10 cellular contexts compared by ENCODE assay signal in the genomic region with DNA sequence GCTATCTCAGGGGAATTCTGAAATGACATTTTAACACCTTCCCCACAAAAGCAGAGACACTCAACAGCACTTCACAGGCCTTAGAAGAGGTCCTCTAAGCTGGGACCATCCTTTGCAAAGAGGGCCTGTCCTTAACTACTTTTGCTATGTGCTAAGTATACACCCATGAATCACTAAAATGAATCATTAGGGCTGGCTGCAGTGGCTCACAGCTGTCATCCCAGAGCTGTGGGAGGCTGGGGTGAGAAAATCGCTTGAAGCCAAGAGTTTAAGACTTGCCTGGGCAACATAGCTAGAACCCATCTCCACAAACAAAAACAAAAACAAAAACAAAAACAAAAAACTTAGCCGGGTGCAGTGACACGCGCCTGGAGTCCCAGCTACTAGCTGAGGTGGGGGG. TPM values are rescaled to one million over a fixed set of nuclear protein-coding genes. Genes with fewer than 3 reads are reported as not detected.
A peak's percentile ranks its signal among the peaks of the same experiment; 100 is the strongest.
DNase-seq lines count a peak whose midpoint lies in the region; ATAC-seq and TF ChIP-seq lines count a peak whose summit lies in the region.
"Had no signal": no experiment of that assay in that cellular context is flagged by ENCODE, and none has a peak within 500 bp of the region (broad histone marks: within the 10 kb centered on the region; RNA-seq: fewer than 3 reads in every experiment).

No MANE protein-coding gene starts in this region.

- no peaks in the 10 kb centered on the region for H3K9me3 Mint-ChIP-seq in activated naive CD4-positive, alpha-beta T cell treated with anti-CD3 and anti-CD28 coated beads for 36 hours
- no peaks in the 10 kb centered on the region for H3K9me3 Mint-ChIP-seq in stimulated activated effector memory CD8-positive, alpha-beta T cell treated with anti-CD3 and anti-CD28 coated beads, Interleukin-12 subunit alpha, Interleukin-12 subunit beta, amount 100 ng/mL, for 72 hours

- peak; percentile 100 for ATAC-seq in stimulated activated effector memory CD8-positive, alpha-beta T cell treated with anti-CD3 and anti-CD28 coated beads, Interleukin-12 subunit alpha, Interleukin-12 subunit beta, amount 100 ng/mL, for 72 hours

- no peak for TF ChIP-seq CTCF in fibroblast of pulmonary artery (IDR thresholded peaks at IDR 0.05; ENCODE audit: low read length, missing control alignments)

- H3K27ac Mint-ChIP-seq in activated naive CD4-positive, alpha-beta T cell treated with anti-CD3 and anti-CD28 coated beads for 36 hours: no peak overlapping the region
- H3K27ac Mint-ChIP-seq in stimulated activated effector memory CD8-positive, alpha-beta T cell treated with anti-CD3 and anti-CD28 coated beads, Interleukin-12 subunit alpha, Interleukin-12 subunit beta, amount 100 ng/mL, for 72 hours: no peak overlapping the region

- intact Hi-C loops in activated naive CD4-positive, alpha-beta T cell treated with anti-CD3 and anti-CD28 coated beads for 36 hours (cut with micrococcal nuclease): no loop called here

- CTCF ChIA-PET in activated naive CD4-positive, alpha-beta T cell treated with anti-CD3 and anti-CD28 coated beads for 36 hours (lab: Charles Lee): interaction anchor here (1.2 kb wide), 1 partner anchor 105 kb away, joined by 4 read pairs; no protein-coding TSS in a partner anchor

- H3K4me3 ChIP-seq in fibroblast of pulmonary artery (replicated peaks; ENCODE audit: low read depth, low read length): no peak overlapping the region
- H3K4me3 ChIP-seq: transverse colon had no signal

- DNase-seq in activated naive CD4-positive, alpha-beta T cell treated with anti-CD3 and anti-CD28 coated beads for 36 hours: peak; percentile 63
- no peak for DNase-seq in activated naive CD4-positive, alpha-beta T cell (lab: John Stamatoyannopoulos, UW)
- DNase-seq in SIG-M5 treated with dmso at 0.1 percent for 504 hours (lab: John Stamatoyannopoulos, UW; ENCODE audit: unreplicated experiment): peak; percentile 42
- DNase-seq in fibroblast of pulmonary artery (ENCODE audit: low read depth): peak; percentile 81
- DNase-seq in stimulated activated effector memory CD8-positive, alpha-beta T cell treated with anti-CD3 and anti-CD28 coated beads, Interleukin-12 subunit alpha, Interleukin-12 subunit beta, amount 100 ng/mL, for 72 hours (ENCODE audit: low spot score in 2 of 2): no peak
- no peak for DNase-seq in mucosa of gallbladder (ENCODE audit: low spot score)
- no peak for DNase-seq in pons (ENCODE audit: low spot score)
- no peak for DNase-seq in midbrain (lab: John Stamatoyannopoulos, UW)
- DNase-seq: NCI-H774, transverse colon had no signal

- H3K36me3 Mint-ChIP-seq in activated naive CD4-positive, alpha-beta T cell treated with anti-CD3 and anti-CD28 coated beads for 36 hours (ENCODE audit: low read depth): peaks cover 6% of the 10 kb centered on the region
- peaks cover 31% of the 10 kb centered on the region for H3K36me3 Mint-ChIP-seq in stimulated activated effector memory CD8-positive, alpha-beta T cell treated with anti-CD3 and anti-CD28 coated beads, Interleukin-12 subunit alpha, Interleukin-12 subunit beta, amount 100 ng/mL, for 72 hours

- peaks cover 14% of the 10 kb centered on the region for H3K4me1 Mint-ChIP-seq in activated naive CD4-positive, alpha-beta T cell treated with anti-CD3 and anti-CD28 coated beads for 36 hours (ENCODE audit: low read depth)
- H3K4me1 Mint-ChIP-seq in stimulated activated effector memory CD8-positive, alpha-beta T cell treated with anti-CD3 and anti-CD28 coated beads, Interleukin-12 subunit alpha, Interleukin-12 subunit beta, amount 100 ng/mL, for 72 hours: peaks cover 9% of the 10 kb centered on the region

- H3K27me3 Mint-ChIP-seq in activated naive CD4-positive, alpha-beta T cell treated with anti-CD3 and anti-CD28 coated beads for 36 hours (ENCODE audit: low read depth): no peaks in the 10 kb centered on the region

- no peak overlapping the region for H3K4me3 Mint-ChIP-seq in activated naive CD4-positive, alpha-beta T cell treated with anti-CD3 and anti-CD28 coated beads for 36 hours
- no peak overlapping the region for H3K4me3 Mint-ChIP-seq in stimulated activated effector memory CD8-positive, alpha-beta T cell treated with anti-CD3 and anti-CD28 coated beads, Interleukin-12 subunit alpha, Interleukin-12 subunit beta, amount 100 ng/mL, for 72 hours

RNA-seq across cellular contexts. Expression of gene MELTF, which starts 53.9 kb away (rescaled TPM):
- 1 to 10 TPM; 5.1 to 5.5 TPM for total RNA-seq in activated naive CD4-positive, alpha-beta T cell treated with anti-CD3 and anti-CD28 coated beads for 36 hours
- total RNA-seq in mucosa of gallbladder: 2.8 TPM

Comparison
In these comparisons a context has a peak if more than half of its experiments do, and no peak if none do; other contexts are left out.
1. DNase-seq: peak in activated naive CD4-positive, alpha-beta T cell treated with anti-CD3 and anti-CD28 coated beads for 36 hours (single experiment), SIG-M5 treated with dmso at 0.1 percent for 504 hours (single experiment) and fibroblast of pulmonary artery (single experiment); none in activated naive CD4-positive, alpha-beta T cell (0 of 4), stimulated activated effector memory CD8-positive, alpha-beta T cell treated with anti-CD3 and anti-CD28 coated beads, Interleukin-12 subunit alpha, Interleukin-12 subunit beta, amount 100 ng/mL, for 72 hours (0 of 2), mucosa of gallbladder (single experiment), pons (single experiment) and midbrain (single experiment).